Comparison of ENCODE assay signal across 18 cellular contexts in the genomic region with DNA sequence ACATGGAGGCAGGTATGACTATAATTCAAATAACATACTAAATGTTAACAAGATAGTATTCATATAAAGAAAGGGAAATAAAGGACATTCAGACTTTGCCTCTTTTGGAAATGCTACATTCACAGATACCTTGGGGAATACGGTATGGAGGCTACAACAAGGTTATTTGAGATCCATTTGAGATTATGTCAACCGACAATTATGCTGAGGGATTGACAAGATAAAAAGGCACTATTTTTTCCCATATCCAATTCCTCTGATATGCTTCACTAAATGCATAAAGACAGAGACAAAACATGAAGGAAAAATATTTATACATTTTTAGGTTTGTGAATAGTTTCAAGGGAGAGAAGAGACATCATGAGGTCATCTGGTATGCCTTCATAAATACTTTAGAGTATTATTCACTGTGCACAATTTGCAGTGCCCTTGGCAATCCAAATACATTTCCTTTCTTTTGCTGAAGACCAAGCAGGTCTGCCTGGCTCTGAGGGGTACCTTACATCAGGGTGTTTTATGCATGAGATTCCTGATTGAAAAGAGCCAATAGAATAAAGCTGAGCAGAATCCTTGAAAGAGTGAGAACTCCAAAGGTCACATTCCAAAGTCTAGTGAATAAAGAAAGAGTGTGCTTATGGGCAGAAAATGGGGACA.
"Had no signal": no experiment of that assay in that cellular context is flagged by ENCODE, and none has a peak within 500 bp of the region (broad histone marks: within the 10 kb centered on the region; RNA-seq: fewer than 3 reads in every experiment).

No MANE protein-coding gene starts in this region.

- H3K27ac ChIP-seq: breast epithelium, esophagus squamous epithelium, tibial nerve, uterus had no signal

- H3K9me3 ChIP-seq: breast epithelium, esophagus squamous epithelium, tibial nerve, uterus had no signal

- DNase-seq: activated CD4-positive, alpha-beta T cell treated with anti-CD3 and anti-CD28 coated beads, Interleukin-2, amount 10 ng/mL, durations not matched to agents 7 days and 5 days; activated CD8-positive, alpha-beta T cell treated with anti-CD3 and anti-CD28 coated beads, Interleukin-2, amount 10 ng/mL, durations not matched to agents 7 days and 5 days; activated naive CD4-positive, alpha-beta T cell treated with Interleukin-2 at 50 U/mL for 16 hours; activated T-cell treated with anti-CD3 and anti-CD28 coated beads, Interleukin-2, amount 50 U/mL, for 24 hours; anterior cingulate cortex; cerebellar nuclear complex; effector CD8-positive, alpha-beta T cell; esophagus squamous epithelium; nephron progenitor cell; stimulated activated CD4-positive, alpha-beta T cell treated with anti-CD3 and anti-CD28 coated beads, Interleukin-2, amount 100 ng/mL, for 24 hours; stimulated activated naive CD8-positive, alpha-beta T cell treated with anti-CD3 and anti-CD28 coated beads, Interleukin-15, Interleukin-2, amounts not matched to agents 100 U/mL and 50 U/mL, for 24 hours; substantia nigra; uterus had no signal

- H3K27me3 ChIP-seq: breast epithelium, esophagus squamous epithelium, tibial nerve, uterus had no signal

- H3K4me3 ChIP-seq: breast epithelium, esophagus squamous epithelium, lung, tibial nerve, uterus had no signal

- H3K36me3 ChIP-seq: breast epithelium, esophagus squamous epithelium, tibial nerve, uterus had no signal

- H3K4me1 ChIP-seq: breast epithelium, esophagus squamous epithelium, tibial nerve, uterus had no signal

- FAIRE-seq: endothelial cell of umbilical vein had no signal

- ATAC-seq: activated CD4-positive, CD25-positive, alpha-beta regulatory T cell treated with anti-CD3 and anti-CD28 coated beads, Interleukin-2, amount 50 U/mL, for 24 hours; activated CD8-positive, alpha-beta T cell treated with anti-CD3 and anti-CD28 coated beads, Interleukin-2, amount 10 ng/mL, durations not matched to agents 7 days and 5 days; stimulated activated naive CD8-positive, alpha-beta T cell treated with anti-CD3 and anti-CD28 coated beads, Interleukin-15, Interleukin-2, amounts not matched to agents 100 U/mL and 50 U/mL, for 24 hours had no signal
